In genomic region chr12:110105159-110105558, GRCh38 we compare ENCODE assay signal across 24 cellular contexts. TPM values are rescaled to one million over a fixed set of nuclear protein-coding genes. Genes with fewer than 3 reads are reported as not detected.
DNase-seq lines count a peak whose midpoint lies in the region; ATAC-seq and TF ChIP-seq lines count a peak whose summit lies in the region.
"Had no signal": no experiment of that assay in that cellular context is flagged by ENCODE, and none has a peak within 500 bp of the region (broad histone marks: within the 10 kb centered on the region; RNA-seq: fewer than 3 reads in every experiment).

No MANE protein-coding gene starts in this region.

- H3K27ac ChIP-seq in GM23338 (ENCODE audit: low read depth) (no peak overlapping the region), ascending aorta (peak overlapping the region; percentile 52 to 71), right lobe of liver (peak overlapping the region; percentile 74 to 98 (median 92)), gastrocnemius medialis (peak overlapping the region; percentile 63 to 82 (median 70))
- H3K27ac ChIP-seq: BLaER1 treated with 17β-estradiol and CSF1 and Interleukin-3, amounts not matched to agents 10 nM and 100 nM; parathyroid adenoma had no signal

- H3K4me1 Mint-ChIP-seq in GM23338, result peaks cover 20% of the 10 kb centered on the region
- H3K4me1 Mint-ChIP-seq in effector memory CD8-positive, alpha-beta T cell (ENCODE audit: low read depth in 2 of 2), result peaks cover 0 to 7% of the 10 kb centered on the region in 2 donors

- ATAC-seq in GM23338 (no peak), right lobe of liver (no peak), gastrocnemius medialis (no peak), HG03565 (IDR thresholded peaks at IDR 0.05; ENCODE audit: unreplicated experiment) (no peak)
- no peak for ATAC-seq in effector memory CD8-positive, alpha-beta T cell (replicated peaks)
- ATAC-seq: activated CD4-positive, alpha-beta T cell treated with anti-CD3 and anti-CD28 coated beads for 36 hours; natural killer cell had no signal

- in situ Hi-C loops in gastrocnemius medialis (cut with MboI; ENCODE audit: low sequenced_read_pairs in 4 of 4), result loop anchor here in 1 of 4 donors (10.0 kb wide), 1 partner anchor 120 kb away; no protein-coding TSS in a partner anchor

- no peaks in the 10 kb centered on the region for H4K20me1 ChIP-seq in GM23338 (replicated peaks; ENCODE audit: insufficient read depth)
- H4K20me1 ChIP-seq: BLaER1 treated with 17β-estradiol and CSF1 and Interleukin-3, amounts not matched to agents 10 nM and 100 nM had no signal

- no peaks in the 10 kb centered on the region for H3K36me3 Mint-ChIP-seq in GM23338 (ENCODE audit: low read depth)
- no peaks in the 10 kb centered on the region for H3K36me3 Mint-ChIP-seq in effector memory CD8-positive, alpha-beta T cell (ENCODE audit: insufficient read depth)
- H3K36me3 Mint-ChIP-seq: immature natural killer cell, natural killer cell had no signal

- intact Hi-C loops in ascending aorta (cut with DNase I) (loop anchor here (10.0 kb wide), 2 partner anchors 210 to 480 kb away; partner anchors contain the start of gene PPTC7), right lobe of liver (cut with DNase I) (loop anchor here in 1 of 2 donors (10.0 kb wide), 1 partner anchor 180 kb away; the partner anchor contains the start of gene ATP2A2), gastrocnemius medialis (cut with DNase I; ENCODE audit: low total_unique reads) (loop anchor here (10.0 kb wide), 1 partner anchor 480 kb away; the partner anchor contains the start of gene PPTC7)

- H3K9me2 ChIP-seq in GM23338 (ENCODE audit: insufficient read depth), result no peaks in the 10 kb centered on the region; the same call in 1 of the 2 replicates

- H2AFZ ChIP-seq in GM23338, result peak overlapping the region; percentile 67; the same call in 1 of the 2 replicates
- H2AFZ ChIP-seq: parathyroid adenoma had no signal

- H3K4me3 ChIP-seq in GM23338, result no peak overlapping the region
- no peak overlapping the region for H3K4me3 ChIP-seq in ascending aorta
- no peak overlapping the region for H3K4me3 ChIP-seq in right lobe of liver
- no peak overlapping the region for H3K4me3 ChIP-seq in gastrocnemius medialis
- H3K4me3 ChIP-seq: BLaER1 treated with 17β-estradiol and CSF1 and Interleukin-3, amounts not matched to agents 10 nM and 100 nM had no signal

- H3K27ac Mint-ChIP-seq in GM23338, result no peak overlapping the region
- H3K27ac Mint-ChIP-seq in effector memory CD8-positive, alpha-beta T cell, result no peak overlapping the region
- H3K27ac Mint-ChIP-seq: activated CD4-positive, alpha-beta T cell treated with anti-CD3 and anti-CD28 coated beads for 36 hours; natural killer cell; T-helper 1 cell treated with Interleukin-12 subunit alpha and Interleukin-12 subunit beta and Interleukin-4 antibody, amounts not matched to agents 30 μg/mL and 1 μg/mL, for 36 hours had no signal

- H3K4me1 ChIP-seq in GM23338 (ENCODE audit: insufficient read depth) (no peaks in the 10 kb centered on the region), ascending aorta (peaks cover 17 to 55% of the 10 kb centered on the region in 2 donors), right lobe of liver (peaks cover 0 to 50% (median 16%) of the 10 kb centered on the region in 4 donors), gastrocnemius medialis (peaks cover 38 to 41% of the 10 kb centered on the region in 2 donors)

- H3F3A ChIP-seq in GM23338 (replicated peaks; ENCODE audit: low read depth), result no peaks in the 10 kb centered on the region

- peaks cover 5% of the 10 kb centered on the region for H3K27me3 Mint-ChIP-seq in GM23338 (ENCODE audit: insufficient read depth, low read depth, poor library complexity)
- peaks cover 7 to 12% of the 10 kb centered on the region in 2 donors for H3K27me3 Mint-ChIP-seq in effector memory CD8-positive, alpha-beta T cell

- no peaks in the 10 kb centered on the region for H3K27me3 ChIP-seq in GM23338 (ENCODE audit: insufficient read depth)
- no peaks in the 10 kb centered on the region for H3K27me3 ChIP-seq in ascending aorta
- H3K27me3 ChIP-seq in right lobe of liver, result no peaks in the 10 kb centered on the region
- no peaks in the 10 kb centered on the region for H3K27me3 ChIP-seq in gastrocnemius medialis
- H3K27me3 ChIP-seq: BLaER1 treated with 17β-estradiol and CSF1 and Interleukin-3, amounts not matched to agents 10 nM and 100 nM had no signal

- no peak for TF ChIP-seq CTCF in GM23338 (conservative IDR thresholded peaks at IDR 0.05; ENCODE audit: low read depth in 2 of 2)
- TF ChIP-seq CTCF in ascending aorta (IDR thresholded peaks at IDR 0.05), result no peak
- no peak for TF ChIP-seq CTCF in right lobe of liver (IDR thresholded peaks at IDR 0.05)
- no peak for TF ChIP-seq CTCF in gastrocnemius medialis (IDR thresholded peaks at IDR 0.05 in 4 of 5, conservative IDR thresholded peaks at IDR 0.05 in 1 of 5)

- H3K9me3 Mint-ChIP-seq in GM23338, result no peaks in the 10 kb centered on the region
- no peaks in the 10 kb centered on the region for H3K9me3 Mint-ChIP-seq in effector memory CD8-positive, alpha-beta T cell
- H3K9me3 Mint-ChIP-seq: immature natural killer cell; natural killer cell; T-helper 1 cell treated with Interleukin-12 subunit alpha and Interleukin-12 subunit beta and Interleukin-4 antibody, amounts not matched to agents 30 μg/mL and 1 μg/mL, for 36 hours had no signal

- H3K79me2 ChIP-seq in GM23338 (replicated peaks; ENCODE audit: insufficient read depth), result no peaks in the 10 kb centered on the region
- H3K79me2 ChIP-seq: parathyroid adenoma had no signal

- WGBS in right lobe of liver (ENCODE audit: insufficient coverage, low coverage, low lambda C conversion rate, missing lambda C conversion rate), result 80% methylated on average over 1 of the region's 1 CpG

- no peak overlapping the region for H3K4me3 Mint-ChIP-seq in GM23338
- no peak overlapping the region for H3K4me3 Mint-ChIP-seq in effector memory CD8-positive, alpha-beta T cell
- H3K4me3 Mint-ChIP-seq: activated CD4-positive, alpha-beta T cell treated with anti-CD3 and anti-CD28 coated beads for 36 hours; immature natural killer cell; natural killer cell; T-helper 1 cell treated with Interleukin-12 subunit alpha and Interleukin-12 subunit beta and Interleukin-4 antibody, amounts not matched to agents 30 μg/mL and 1 μg/mL, for 36 hours had no signal

- no peak for DNase-seq in GM23338 (ENCODE audit: low spot score)
- peak in 1 of 2 donors; percentile 40 for DNase-seq in ascending aorta (ENCODE audit: low spot score in 2 of 2)
- DNase-seq in right lobe of liver, result peak in 1 of 3 donors; percentile 17
- DNase-seq in gastrocnemius medialis, result no peak
- DNase-seq in NCI-H2107 (lab: John Stamatoyannopoulos, UW), result no peak
- DNase-seq in effector memory CD8-positive, alpha-beta T cell, result no peak
- DNase-seq in foreskin melanocyte, result no peak
- DNase-seq: ACHN; activated CD4-positive, alpha-beta T cell treated with anti-CD3 and anti-CD28 coated beads for 36 hours; activated gamma-delta T cell treated with Interleukin-2 at 50 U/mL for 16 hours; Caco-2; cortex of kidney; DND-41; immature natural killer cell; midbrain; natural killer cell; NCI-H1694; NCI-H2171 treated with DMSO at 0.1 percent for 48 hours; NCI-H524; stimulated activated CD4-positive, alpha-beta T cell treated with anti-CD3 and anti-CD28 coated beads, Interleukin-1b, Interleukin-23, amount 100 ng/mL, for 48 hours had no signal

- no peak for TF ChIP-seq POLR2A in right lobe of liver (IDR thresholded peaks at IDR 0.05)
- no peak for TF ChIP-seq POLR2A in gastrocnemius medialis (IDR thresholded peaks at IDR 0.05)

- H3K9me3 ChIP-seq in ascending aorta, result no peaks in the 10 kb centered on the region
- no peaks in the 10 kb centered on the region for H3K9me3 ChIP-seq in right lobe of liver
- no peaks in the 10 kb centered on the region for H3K9me3 ChIP-seq in gastrocnemius medialis
- H3K9me3 ChIP-seq: BLaER1 treated with 17β-estradiol and CSF1 and Interleukin-3, amounts not matched to agents 10 nM and 100 nM; Caco-2 had no signal

- H3K36me3 ChIP-seq in GM23338 (ENCODE audit: insufficient read depth) (no peaks in the 10 kb centered on the region), ascending aorta (no peaks in the 10 kb centered on the region), right lobe of liver (no peaks in the 10 kb centered on the region), gastrocnemius medialis (no peaks in the 10 kb centered on the region)
- H3K36me3 ChIP-seq: BLaER1 treated with 17β-estradiol and CSF1 and Interleukin-3, amounts not matched to agents 10 nM and 100 nM had no signal

- H3K4me2 ChIP-seq in GM23338, result no peak overlapping the region

TF ChIP-seq in GM23338, 12 proteins besides CTCF, POLR2A, EP300 and RAD21 (continues in another document):
- TF ChIP-seq REST (IDR thresholded peaks at IDR 0.05; ENCODE audit: unreplicated experiment), result no peak

RNA-seq across cellular contexts. Expression of gene IFT81, which starts 19.0 kb away (rescaled TPM):
- total RNA-seq in GM23338 (2014; rRNA removed; shearing (Covaris generic)), result 7.7 and 17.5 TPM in 2 replicates
- 12.8 and 22.3 TPM in 2 replicates for polyA plus RNA-seq in GM23338 (2016; fragmentation: Nextera tagmentation; extraction: Ambion mirVana)
- total RNA-seq in ascending aorta (12.0 TPM), right lobe of liver (1 to 10 TPM; 1.3 to 5.1 (median 2.5) TPM), gastrocnemius medialis (1 to 10 TPM; 3.3 to 4.5 (median 3.7) TPM)

RNA-seq across cellular contexts. Expression of gene C12orf76, which starts 56.8 kb away (rescaled TPM):
- total RNA-seq in GM23338 (2014; rRNA removed; shearing (Covaris generic)), result 14.5 and 21.7 TPM in 2 replicates
- 11.1 and 14.3 TPM in 2 replicates for polyA plus RNA-seq in GM23338 (2016; fragmentation: Nextera tagmentation; extraction: Ambion mirVana)
- 0.96 TPM for total RNA-seq in ascending aorta
- 10 to 100 TPM in 1 of 6 experiments, 1 to 10 TPM in 5; 3.0 to 10.1 (median 6.4) TPM for total RNA-seq in right lobe of liver
- total RNA-seq in gastrocnemius medialis, result 10 to 100 TPM in 1 of 4 donors, 1 to 10 TPM in 3; 3.0 to 22.8 (median 8.0) TPM
